30 cellular contexts compared by ENCODE assay signal in the genomic region with DNA sequence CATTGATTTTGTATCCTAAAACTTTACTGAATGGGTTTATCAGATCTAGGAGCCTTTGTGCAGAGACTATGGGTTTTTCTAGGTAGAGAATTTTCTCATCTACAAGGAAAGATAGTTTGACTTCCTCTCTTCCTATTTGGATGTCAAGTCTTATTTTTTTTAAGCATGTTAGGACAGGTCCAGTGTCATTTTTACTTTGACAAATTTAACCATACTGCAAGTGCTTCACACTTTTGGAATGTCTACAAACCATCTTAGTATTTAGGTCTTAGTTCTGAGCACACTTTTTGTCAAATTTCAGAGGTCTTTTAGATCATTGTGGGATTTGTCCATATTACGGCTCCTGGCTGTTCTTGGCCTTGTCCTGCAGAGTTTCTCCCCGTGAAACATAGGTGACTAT.
"Had no signal": no experiment of that assay in that cellular context is flagged by ENCODE, and none has a peak within 500 bp of the region (broad histone marks: within the 10 kb centered on the region; RNA-seq: fewer than 3 reads in every experiment).

No MANE protein-coding gene starts in this region.

- H3K4me3 ChIP-seq: adrenal gland, body of pancreas, coronary artery, dorsolateral prefrontal cortex, esophagus muscularis mucosa, gastroesophageal sphincter, heart right ventricle had no signal

- DNase-seq: activated CD4-positive, alpha-beta memory T cell treated with anti-CD3 and anti-CD28 coated beads for 36 hours; activated CD4-positive, alpha-beta T cell treated with anti-CD3 and anti-CD28 coated beads for 36 hours; activated CD4-positive, alpha-beta T cell treated with anti-CD3 and anti-CD28 coated beads, Interleukin-2, amount 10 ng/mL, durations not matched to agents 24 days and 14 days; activated CD4-positive, CD25-positive, alpha-beta regulatory T cell; activated CD4-positive, CD25-positive, alpha-beta regulatory T cell treated with anti-CD3 and anti-CD28 coated beads, Interleukin-2, amount 50 U/mL, for 72 hours; activated CD8-positive, alpha-beta memory T cell treated with anti-CD3 and anti-CD28 coated beads, Interleukin-2, amount 10 ng/mL, durations not matched to agents 7 days and 5 days; activated CD8-positive, alpha-beta memory T cell treated with anti-CD3 and anti-CD28 coated beads, Interleukin-2, amount 50 U/mL, for 4 hours; activated CD8-positive, alpha-beta T cell treated with anti-CD3 and anti-CD28 coated beads, Interleukin-2, amount 10 ng/mL, durations not matched to agents 7 days and 5 days; activated effector memory CD4-positive, alpha-beta T cell treated with anti-CD3 and anti-CD28 coated beads, Interleukin-2, amount 50 U/mL, for 16 hours; activated naive CD4-positive, alpha-beta T cell treated with anti-CD3 and anti-CD28 coated beads for 36 hours; activated naive CD8-positive, alpha-beta T cell treated with anti-CD3 and anti-CD28 coated beads for 36 hours; activated naive CD8-positive, alpha-beta T cell treated with anti-CD3 and anti-CD28 coated beads, Interleukin-2, amount 50 U/mL, for 24 hours; activated T-cell treated with anti-CD3 and anti-CD28 coated beads, Interleukin-2, amount 50 U/mL, for 1 hour; activated T-cell treated with anti-CD3 and anti-CD28 coated beads, Interleukin-2, amount 50 U/mL, for 48 hours; adrenal gland; amygdala; aorta; body of pancreas; dorsolateral prefrontal cortex; effector memory CD4-positive, alpha-beta T cell; endodermal cell; erythroblast; foreskin melanocyte; heart right ventricle; T-helper 1 cell; T-helper 17 cell; T1000 had no signal

- H3K27ac ChIP-seq: adrenal gland, body of pancreas, coronary artery, dorsolateral prefrontal cortex, esophagus muscularis mucosa, gastroesophageal sphincter, heart right ventricle had no signal

- H3K36me3 ChIP-seq: adrenal gland, esophagus muscularis mucosa, gastroesophageal sphincter, heart right ventricle had no signal

- H3K4me1 ChIP-seq: adrenal gland, body of pancreas, esophagus muscularis mucosa, gastroesophageal sphincter, heart right ventricle had no signal

- ATAC-seq: activated CD4-positive, alpha-beta T cell treated with anti-CD3 and anti-CD28 coated beads for 36 hours; activated CD8-positive, alpha-beta memory T cell treated with anti-CD3 and anti-CD28 coated beads, Interleukin-2, amount 10 ng/mL, durations not matched to agents 7 days and 5 days; activated CD8-positive, alpha-beta T cell treated with anti-CD3 and anti-CD28 coated beads, Interleukin-2, amount 10 ng/mL, durations not matched to agents 7 days and 5 days; activated naive CD8-positive, alpha-beta T cell treated with anti-CD3 and anti-CD28 coated beads, Interleukin-2, amount 50 U/mL, for 24 hours; body of pancreas; gastroesophageal sphincter; heart right ventricle; T-helper 17 cell had no signal

- H3K9me3 ChIP-seq: body of pancreas had no signal

- H3K27me3 ChIP-seq: adrenal gland, body of pancreas, dorsolateral prefrontal cortex, esophagus muscularis mucosa, gastroesophageal sphincter, heart right ventricle had no signal
